1 cellular context compared by ENCODE assay signal in the genomic region with DNA sequence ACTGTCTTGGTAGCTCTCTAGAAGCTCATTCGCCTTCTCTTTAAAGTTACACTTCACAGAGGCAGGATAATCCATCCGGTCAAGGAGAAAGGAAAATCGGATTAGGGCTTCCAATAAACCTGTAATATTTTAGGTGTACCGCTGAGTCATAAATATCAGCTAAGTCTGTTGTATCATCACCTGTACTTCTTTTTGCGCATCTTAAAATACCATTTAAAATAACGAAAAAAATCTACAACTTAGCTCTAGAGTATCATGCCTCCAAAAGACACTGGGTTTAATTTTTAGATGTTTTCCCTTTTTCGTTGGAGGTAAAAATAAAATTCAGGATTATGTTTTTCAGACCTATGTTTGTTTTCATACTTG.
TF ChIP-seq lines count a peak whose summit lies in the region.

No MANE protein-coding gene starts in this region.

TF ChIP-seq in A549, 52 proteins besides CTCF, POLR2A, EP300 and RAD21:
- TF ChIP-seq ATOH8 (CRISPR knock-in tag; IDR thresholded peaks at IDR 0.05; ENCODE audit: low read depth) (no peak), HMGXB4 (CRISPR knock-in tag; IDR thresholded peaks at IDR 0.05; ENCODE audit: borderline replicate concordance) (no peak), NR3C1 (IDR thresholded peaks at IDR 0.05) (no peak), PBX3 (IDR thresholded peaks at IDR 0.05) (no peak), TP53 (CRISPR knock-in tag; IDR thresholded peaks at IDR 0.05) (no peak), SMC3 (IDR thresholded peaks at IDR 0.05) (no peak), KDM5A (IDR thresholded peaks at IDR 0.05) (no peak), RARB (CRISPR knock-in tag; IDR thresholded peaks at IDR 0.05) (no peak), CEBPB (IDR thresholded peaks at IDR 0.05) (no peak), KDM1A (IDR thresholded peaks at IDR 0.05; ENCODE audit: low read depth) (no peak), PHF8 (IDR thresholded peaks at IDR 0.05; ENCODE audit: borderline replicate concordance, low read depth) (no peak), MAFK (IDR thresholded peaks at IDR 0.05; ENCODE audit: partially characterized antibody) (no peak), FOSB (CRISPR knock-in tag; IDR thresholded peaks at IDR 0.05) (no peak)
